In the genomic region with DNA sequence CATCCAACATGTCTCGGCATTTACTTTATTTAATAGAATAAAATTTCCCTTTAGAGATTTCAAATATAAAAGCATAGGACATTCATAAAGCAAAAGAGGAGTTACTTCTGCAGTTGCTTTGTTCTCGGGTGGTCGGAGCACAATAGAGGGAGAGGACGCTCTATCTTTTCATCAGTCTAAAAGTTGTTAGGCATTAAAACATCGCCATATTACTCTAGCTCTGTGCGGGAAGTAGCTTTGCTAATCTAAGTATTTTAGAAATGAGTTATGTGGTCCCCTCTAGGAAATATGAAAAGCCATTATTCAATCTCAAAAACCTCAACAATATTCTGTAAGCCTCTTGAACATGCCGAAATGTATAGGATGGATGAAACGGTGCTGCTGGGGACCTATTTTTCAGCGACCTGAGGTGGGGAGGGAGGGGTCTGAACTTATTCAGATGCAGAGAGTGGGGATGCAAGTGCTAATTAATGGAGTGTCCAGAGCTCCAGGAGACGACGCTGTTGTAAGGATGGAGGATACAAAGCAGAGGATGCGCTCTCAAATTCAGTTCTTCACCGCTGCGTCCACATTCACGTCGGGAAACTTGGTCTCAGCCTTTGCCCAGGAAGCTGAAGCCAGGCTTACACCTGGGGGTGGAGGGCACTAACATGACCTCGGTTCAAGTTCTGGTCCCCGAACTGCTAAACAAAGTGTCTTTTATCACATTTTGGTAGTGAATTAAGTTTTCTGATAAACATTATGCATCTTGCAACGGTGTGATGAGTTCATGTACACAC, we compare ENCODE assay signal across 8 cellular contexts. TPM values are rescaled to one million over a fixed set of nuclear protein-coding genes. Genes with fewer than 3 reads are reported as not detected.
A peak's percentile ranks its signal among the peaks of the same experiment; 100 is the strongest.
DNase-seq lines count a peak whose midpoint lies in the region; ATAC-seq and TF ChIP-seq lines count a peak whose summit lies in the region.

No MANE protein-coding gene starts in this region.

- no peak for TF ChIP-seq CTCF in GM12864 (IDR thresholded peaks at IDR 0.05; ENCODE audit: low read depth, low read length, missing control alignments)
- TF ChIP-seq CTCF in osteoblast (IDR thresholded peaks at IDR 0.05; ENCODE audit: extremely low read depth, low read depth, low read length): no peak

- peak overlapping the region; percentile 65 for H3K27ac ChIP-seq in osteoblast (ENCODE audit: low read depth, low read length)

- H2AFZ ChIP-seq in osteoblast (ENCODE audit: low read length): peak overlapping the region; percentile 92

- peaks cover 84% of the 10 kb centered on the region for H3K79me2 ChIP-seq in osteoblast (ENCODE audit: insufficient read depth, low read length)

- no peaks in the 10 kb centered on the region for H3K36me3 ChIP-seq in osteoblast (ENCODE audit: insufficient read depth, low read length)

- H3K9me3 ChIP-seq in osteoblast (ENCODE audit: low read depth, low read length): no peaks in the 10 kb centered on the region

- H3K4me2 ChIP-seq in osteoblast (ENCODE audit: insufficient read depth, low read length): peak overlapping the region; percentile 90

- DNase-seq in GM12864 (ENCODE audit: low read depth) (no peak), OCI-M1 (lab: John Stamatoyannopoulos, UW) (peak; percentile 84), dedifferentiated amniotic fluid mesenchymal stem cell (ENCODE audit: extremely low spot score) (peak; percentile 14), osteoblast (ENCODE audit: insufficient read length, low spot score, missing footprints) (no peak), midbrain (lab: John Stamatoyannopoulos, UW) (no peak), NCI-H1930 (lab: John Stamatoyannopoulos, UW) (no peak)

- no peaks in the 10 kb centered on the region for H4K20me1 ChIP-seq in osteoblast (ENCODE audit: insufficient read depth, low read length)

- H3K27me3 ChIP-seq in osteoblast (ENCODE audit: insufficient read depth, low read length): no peaks in the 10 kb centered on the region

- ATAC-seq in HG02981 (IDR thresholded peaks at IDR 0.05; ENCODE audit: unreplicated experiment) (peak; percentile 2), GM21737 (IDR thresholded peaks at IDR 0.05; ENCODE audit: unreplicated experiment) (no peak)

- peaks cover 35% of the 10 kb centered on the region for H3K4me1 ChIP-seq in osteoblast (ENCODE audit: insufficient read depth, low read length)

- H3K4me3 ChIP-seq in GM12864 (ENCODE audit: low read depth, low read length) (peak overlapping the region; percentile 85), osteoblast (ENCODE audit: insufficient read depth, low read length) (peak overlapping the region; percentile 87)

RNA-seq across cellular contexts. Expression of a gene that starts 6.3 kb away (rescaled TPM):
- 18.9 and 34.4 TPM in 2 replicates for total RNA-seq in osteoblast

RNA-seq across cellular contexts. Expression of a gene that starts 16.2 kb away (rescaled TPM):
- 40.5 and 52.2 TPM in 2 replicates for total RNA-seq in osteoblast

Comparison
In these comparisons a context has a peak if more than half of its experiments do, and no peak if none do; other contexts are left out.
1. DNase-seq: peak in OCI-M1 (single experiment) and dedifferentiated amniotic fluid mesenchymal stem cell (single experiment); none in GM12864 (single experiment), osteoblast (single experiment), midbrain (single experiment) and NCI-H1930 (0 of 2).